ENCODE assay signal across 11 cellular contexts in the genomic region with DNA sequence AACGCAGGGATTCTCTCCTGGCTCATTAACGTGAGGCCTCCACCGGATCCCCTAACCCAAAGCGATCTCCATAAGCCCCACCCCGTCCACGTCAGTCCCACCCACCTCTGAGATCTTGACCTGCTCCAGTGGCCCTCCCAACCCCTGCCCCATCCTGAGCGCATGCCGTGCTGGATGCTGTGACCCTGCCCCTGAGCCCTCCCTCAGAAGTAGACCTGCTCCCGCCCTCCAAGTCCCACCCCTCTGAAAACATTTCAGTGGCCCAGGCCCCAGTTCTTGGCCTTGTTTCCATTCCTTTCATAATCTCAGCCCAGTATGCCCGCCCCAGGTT. TPM values are rescaled to one million over a fixed set of nuclear protein-coding genes. Genes with fewer than 3 reads are reported as not detected.
DNase-seq lines count a peak whose midpoint lies in the region; ATAC-seq and TF ChIP-seq lines count a peak whose summit lies in the region.
"Had no signal": no experiment of that assay in that cellular context is flagged by ENCODE, and none has a peak within 500 bp of the region (broad histone marks: within the 10 kb centered on the region; RNA-seq: fewer than 3 reads in every experiment).

No MANE protein-coding gene starts in this region.

- H2BK5ac ChIP-seq in trophoblast cell (ENCODE audit: low read depth, low read length, poor library complexity), result no peak overlapping the region

- H3K23ac ChIP-seq in trophoblast cell (ENCODE audit: low read length), result no peak overlapping the region

- peak overlapping the region; percentile 29 for H3K4me3 Mint-ChIP-seq in activated CD4-positive, alpha-beta T cell treated with anti-CD3 and anti-CD28 coated beads for 36 hours
- H3K4me3 Mint-ChIP-seq: stimulated activated naive CD8-positive, alpha-beta T cell treated with anti-CD3 and anti-CD28 coated beads, Interleukin-15, Interleukin-2, amounts not matched to agents 100 ng/mL and 50 ng/mL, for 24 hours had no signal

- H3K27ac Mint-ChIP-seq in activated CD4-positive, alpha-beta T cell treated with anti-CD3 and anti-CD28 coated beads for 36 hours, result no peak overlapping the region

- no peak overlapping the region for H3K18ac ChIP-seq in trophoblast cell (ENCODE audit: low read length)

- H3K27ac ChIP-seq in esophagus squamous epithelium, result peak overlapping the region in 3 of 4 donors; percentile 22 to 89 (median 85)
- no peak overlapping the region for H3K27ac ChIP-seq in trophoblast cell (ENCODE audit: low read depth, low read length)
- H3K27ac ChIP-seq in transverse colon, result no peak overlapping the region
- H3K27ac ChIP-seq: pancreas had no signal

- no peak for ATAC-seq in activated CD4-positive, alpha-beta T cell treated with anti-CD3 and anti-CD28 coated beads for 36 hours
- ATAC-seq in Right ventricle myocardium superior (ENCODE audit: poor library complexity), result no peak
- ATAC-seq: pancreas had no signal

- H3K9ac ChIP-seq in NT2/D1 (ENCODE audit: insufficient read length, low read depth), result peak overlapping the region; percentile 76
- no peak overlapping the region for H3K9ac ChIP-seq in trophoblast cell (ENCODE audit: low read length)

- TF ChIP-seq EP300 in transverse colon (IDR thresholded peaks at IDR 0.05; ENCODE audit: low read depth), result no peak

- no peak overlapping the region for H2AK5ac ChIP-seq in trophoblast cell (ENCODE audit: low read length)

- peaks cover 4% of the 10 kb centered on the region for H3K79me1 ChIP-seq in trophoblast cell (ENCODE audit: low read length)

- H3K27me3 Mint-ChIP-seq in activated CD4-positive, alpha-beta T cell treated with anti-CD3 and anti-CD28 coated beads for 36 hours, result peaks cover 31% of the 10 kb centered on the region

- no peak for DNase-seq in activated CD4-positive, alpha-beta T cell treated with anti-CD3 and anti-CD28 coated beads for 36 hours
- DNase-seq in activated CD4-positive, alpha-beta T cell treated with anti-CD3 and anti-CD28 coated beads for 48 hours, result no peak
- DNase-seq in NT2/D1 (ENCODE audit: low read depth, low spot score) (no peak), esophagus squamous epithelium (lab: John Stamatoyannopoulos, UW) (no peak), trophoblast cell (no peak), transverse colon (no peak), foreskin melanocyte (no peak), Right ventricle myocardium superior (no peak)
- DNase-seq: NCI-H446 had no signal

- no peaks in the 10 kb centered on the region for H3K36me3 Mint-ChIP-seq in activated CD4-positive, alpha-beta T cell treated with anti-CD3 and anti-CD28 coated beads for 36 hours (ENCODE audit: low read depth)

- peaks cover 27% of the 10 kb centered on the region for H3K4me1 Mint-ChIP-seq in activated CD4-positive, alpha-beta T cell treated with anti-CD3 and anti-CD28 coated beads for 36 hours

- CTCF ChIA-PET in activated CD4-positive, alpha-beta T cell treated with anti-CD3 and anti-CD28 coated beads for 36 hours (lab: Charles Lee), result interaction anchor here (0.6 kb wide), 1 partner anchor 17 kb away, joined by 5 read pairs; no protein-coding TSS in a partner anchor

- H2BK12ac ChIP-seq in trophoblast cell (ENCODE audit: low read length), result no peak overlapping the region

- POLR2A ChIA-PET in activated CD4-positive, alpha-beta T cell treated with anti-CD3 and anti-CD28 coated beads for 36 hours (lab: Charles Lee), result no interaction called here

- H3K4me2 ChIP-seq in trophoblast cell (ENCODE audit: low read length), result peak overlapping the region; percentile 45

- H3K4me3 ChIP-seq in NT2/D1 (ENCODE audit: insufficient read length, low read depth), result peak overlapping the region; percentile 37
- H3K4me3 ChIP-seq in esophagus squamous epithelium, result peak overlapping the region in 1 of 4 donors; percentile 37
- H3K4me3 ChIP-seq in trophoblast cell (ENCODE audit: low read depth, low read length), result no peak overlapping the region
- H3K4me3 ChIP-seq in transverse colon, result no peak overlapping the region
- H3K4me3 ChIP-seq: pancreas had no signal

- no peaks in the 10 kb centered on the region for H3K9me3 ChIP-seq in NT2/D1 (ENCODE audit: insufficient read depth, low read length)
- H3K9me3 ChIP-seq in esophagus squamous epithelium, result no peaks in the 10 kb centered on the region
- no peaks in the 10 kb centered on the region for H3K9me3 ChIP-seq in trophoblast cell (ENCODE audit: insufficient read depth, low read depth, low read length)
- no peaks in the 10 kb centered on the region for H3K9me3 ChIP-seq in transverse colon
- H3K9me3 ChIP-seq: pancreas had no signal

- no peak overlapping the region for H2AFZ ChIP-seq in trophoblast cell (ENCODE audit: insufficient read depth, low read length, poor library complexity)

- H3K4me1 ChIP-seq in NT2/D1 (ENCODE audit: insufficient read depth, insufficient read length), result peaks cover 8% of the 10 kb centered on the region
- H3K4me1 ChIP-seq in esophagus squamous epithelium, result peaks cover 13 to 86% (median 39%) of the 10 kb centered on the region in 3 donors
- peaks cover 8 to 9% of the 10 kb centered on the region in 2 experiments for H3K4me1 ChIP-seq in trophoblast cell (ENCODE audit: control insufficient read depth in 1 of 2, insufficient read depth in 2 of 2, low read length in 2 of 2)
- H3K4me1 ChIP-seq in transverse colon, result peaks cover 20 to 60% (median 36%) of the 10 kb centered on the region in 4 donors

- H3K36me3 ChIP-seq in NT2/D1 (ENCODE audit: insufficient read depth, insufficient read length, low read length), result no peaks in the 10 kb centered on the region
- no peaks in the 10 kb centered on the region for H3K36me3 ChIP-seq in esophagus squamous epithelium
- H3K36me3 ChIP-seq in trophoblast cell (ENCODE audit: control insufficient read depth in 1 of 2, insufficient read depth in 2 of 2, low read length in 2 of 2), result no peaks in the 10 kb centered on the region
- no peaks in the 10 kb centered on the region for H3K36me3 ChIP-seq in transverse colon
- H3K36me3 ChIP-seq: pancreas had no signal

- WGBS in esophagus squamous epithelium, 2 donors, result 58 to 65% methylated on average over 7 to 9 of the region's 10 CpGs
- no CpG with 5 or more reads among the region's 10 CpGs for WGBS in trophoblast cell (ENCODE audit: extremely low coverage, insufficient coverage, insufficient read length)
- WGBS in transverse colon (ENCODE audit: low coverage in 1 of 2), 2 donors, result 30 to 47% methylated on average over 5 to 10 of the region's 10 CpGs

- TF ChIP-seq POLR2A in esophagus squamous epithelium (IDR thresholded peaks at IDR 0.05) (no peak), transverse colon (IDR thresholded peaks at IDR 0.05) (no peak)

- no peak overlapping the region for H4K91ac ChIP-seq in trophoblast cell (ENCODE audit: low read depth, low read length)

- in situ Hi-C loops in transverse colon (cut with MboI; ENCODE audit: low pct_ligation_motif_present in 1 of 4, low pct_unique_long_range_greater_than_20kb in 1 of 4, low sequenced_read_pairs in 3 of 4), result no loop called here

- no peak overlapping the region for H4K8ac ChIP-seq in trophoblast cell (ENCODE audit: low read depth, low read length)

- intact Hi-C loops in activated CD4-positive, alpha-beta T cell treated with anti-CD3 and anti-CD28 coated beads for 36 hours (cut with DNase I, micrococcal nuclease), result loop anchor here (1.0 to 10.0 kb wide), 7 partner anchors 23 to 1219 kb away; a partner anchor contains a TSS
- intact Hi-C loops in esophagus squamous epithelium (cut with DNase I) (no loop called here), transverse colon (cut with DNase I; ENCODE audit: low total_unique reads) (loop anchor here (2.0 kb wide), 1 partner anchor 91 kb away; no protein-coding TSS in a partner anchor), Right ventricle myocardium superior (cut with DNase I) (loop anchor here (5.0 kb wide), 1 partner anchor 96 kb away; no protein-coding TSS in a partner anchor)

- no peak for TF ChIP-seq CTCF in esophagus squamous epithelium (IDR thresholded peaks at IDR 0.05)
- TF ChIP-seq CTCF in transverse colon (IDR thresholded peaks at IDR 0.05), result no peak

- no peak overlapping the region for H3K4ac ChIP-seq in trophoblast cell (ENCODE audit: low read depth, low read length)

- H4K12ac ChIP-seq in trophoblast cell (ENCODE audit: low read depth, low read length), result no peak overlapping the region

- no peak overlapping the region for H3K14ac ChIP-seq in trophoblast cell (ENCODE audit: low read length)

- H3K9me3 Mint-ChIP-seq in activated CD4-positive, alpha-beta T cell treated with anti-CD3 and anti-CD28 coated beads for 36 hours (ENCODE audit: low read depth), result no peaks in the 10 kb centered on the region
- H3K9me3 Mint-ChIP-seq: stimulated activated naive CD8-positive, alpha-beta T cell treated with anti-CD3 and anti-CD28 coated beads, Interleukin-15, Interleukin-2, amounts not matched to agents 100 ng/mL and 50 ng/mL, for 24 hours had no signal

- no peak overlapping the region for H2BK120ac ChIP-seq in trophoblast cell (ENCODE audit: insufficient read depth, low read length, poor library complexity)

- H3K27me3 ChIP-seq in NT2/D1 (ENCODE audit: insufficient read depth, insufficient read length) (peaks cover 28% of the 10 kb centered on the region), esophagus squamous epithelium (no peaks in the 10 kb centered on the region), trophoblast cell (ENCODE audit: insufficient read depth, low read length) (no peaks in the 10 kb centered on the region), transverse colon (peaks cover 13% of the 10 kb centered on the region)
- H3K27me3 ChIP-seq: pancreas had no signal

- peaks cover 2% of the 10 kb centered on the region for H3K79me2 ChIP-seq in trophoblast cell (ENCODE audit: control insufficient read depth, insufficient read depth, low read length, poor library complexity)

RNA-seq across cellular contexts. Expression of a gene that starts 19.9 kb away (rescaled TPM):
- total RNA-seq in activated CD4-positive, alpha-beta T cell treated with anti-CD3 and anti-CD28 coated beads for 36 hours, result 1 to 10 TPM; 3.9 to 4.5 TPM
- total RNA-seq in esophagus squamous epithelium (1 to 10 TPM; 2.1 to 7.8 (median 2.8) TPM), transverse colon (1 to 10 TPM in 2 of 4 donors, under 1 TPM in 1, not detected in 1; 0.68 to 2.4 (median 1.1) TPM), Right ventricle myocardium superior (0.70 TPM)
- 14.4 and 14.6 TPM in 2 replicates for polyA plus RNA-seq in trophoblast cell (2013)

RNA-seq across cellular contexts. Expression of a gene that starts 22.6 kb away (rescaled TPM):
- 10 to 100 TPM; 22.5 to 24.2 TPM for total RNA-seq in activated CD4-positive, alpha-beta T cell treated with anti-CD3 and anti-CD28 coated beads for 36 hours
- 100 to 1,000 TPM in 1 of 4 donors, 10 to 100 TPM in 3; 40.8 to 101 (median 47.8) TPM for total RNA-seq in esophagus squamous epithelium
- polyA plus RNA-seq in trophoblast cell (2013), result 63.7 and 67.0 TPM in 2 replicates
- 100 to 1,000 TPM in 2 of 4 donors, 10 to 100 TPM in 2; 61.1 to 410 (median 171) TPM for total RNA-seq in transverse colon
- 29.8 TPM for total RNA-seq in Right ventricle myocardium superior

RNA-seq across cellular contexts. Expression of a gene that starts 36.4 kb away (rescaled TPM):
- 1 to 10 TPM in 1 of 2 experiments, under 1 TPM in 1; 0.86 to 1.1 TPM for total RNA-seq in activated CD4-positive, alpha-beta T cell treated with anti-CD3 and anti-CD28 coated beads for 36 hours
- total RNA-seq in esophagus squamous epithelium, result 1 to 10 TPM in 1 of 4 donors, under 1 TPM in 3; 0.57 to 1.3 (median 0.92) TPM
- polyA plus RNA-seq in trophoblast cell (2013), result 0.49 and 0.57 TPM in 2 replicates
- total RNA-seq in transverse colon, result under 1 TPM in 2 of 4 donors, not detected in 2; 0.41 to 0.64 TPM
- total RNA-seq in Right ventricle myocardium superior, result 0.24 TPM

RNA-seq across cellular contexts. Expression of a gene that starts 46.0 kb away (rescaled TPM):
- 10 to 100 TPM; 43.4 to 51.3 TPM for total RNA-seq in activated CD4-positive, alpha-beta T cell treated with anti-CD3 and anti-CD28 coated beads for 36 hours
- total RNA-seq in esophagus squamous epithelium (10 to 100 TPM; 33.0 to 43.9 (median 34.6) TPM), transverse colon (10 to 100 TPM in 3 of 4 donors, 1 to 10 TPM in 1; 9.4 to 49.7 (median 13.6) TPM), Right ventricle myocardium superior (16.9 TPM)
- polyA plus RNA-seq in trophoblast cell (2013), result 13.3 and 13.5 TPM in 2 replicates

Comparison
In these comparisons a context has a peak if more than half of its experiments do, and no peak if none do; other contexts are left out.
1. H3K27ac ChIP-seq: peak in esophagus squamous epithelium (3 of 4); none in trophoblast cell (single experiment) and transverse colon (0 of 4).